13 cellular contexts compared by ENCODE assay signal in the genomic region with DNA sequence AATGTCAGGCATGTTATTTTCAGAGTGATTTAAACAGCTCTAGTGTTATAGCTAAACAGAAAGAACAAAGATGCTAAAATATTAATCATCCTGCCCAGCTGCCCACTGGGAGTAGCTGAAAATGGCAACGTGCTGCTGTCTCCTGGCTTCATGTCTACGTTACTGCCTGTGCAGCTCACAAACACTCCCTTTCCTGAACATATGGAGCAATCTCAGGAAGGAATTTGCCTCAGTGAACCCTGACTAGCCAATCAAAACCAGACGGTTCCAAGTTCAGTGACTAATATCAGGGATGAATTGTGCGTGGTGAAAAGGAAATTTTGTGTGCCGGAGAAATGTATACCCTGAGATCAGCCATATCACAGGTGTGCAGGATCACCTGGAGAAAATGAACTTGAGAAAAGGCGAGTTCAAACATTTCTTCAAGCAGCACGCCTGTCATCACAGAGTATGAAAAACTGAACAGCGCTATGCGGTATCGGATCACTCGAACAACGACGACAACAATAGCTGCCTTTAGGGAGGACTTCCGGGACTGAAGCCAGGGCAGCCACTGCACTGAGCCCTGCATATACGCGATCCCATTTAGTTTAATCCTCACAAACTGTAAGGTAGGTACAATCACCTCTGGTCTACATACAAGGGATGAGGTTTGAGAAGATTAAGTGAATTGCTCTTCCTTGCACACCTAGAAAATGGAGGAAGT.
A peak's percentile ranks its signal among the peaks of the same experiment; 100 is the strongest.
DNase-seq lines count a peak whose midpoint lies in the region; ATAC-seq lines count a peak whose summit lies in the region.
"Had no signal": no experiment of that assay in that cellular context is flagged by ENCODE, and none has a peak within 500 bp of the region (broad histone marks: within the 10 kb centered on the region; RNA-seq: fewer than 3 reads in every experiment).

No MANE protein-coding gene starts in this region.

- in situ Hi-C loops in GM23248 (cut with MboI): no loop called here

- no peak for ATAC-seq in HG03045 (IDR thresholded peaks at IDR 0.05; ENCODE audit: unreplicated experiment)
- ATAC-seq: HCT116 had no signal

- H3K79me2 ChIP-seq in GM23248 (ENCODE audit: insufficient read depth): no peaks in the 10 kb centered on the region

- peaks cover 6% of the 10 kb centered on the region for H3K4me1 ChIP-seq in GM23248 (ENCODE audit: insufficient read depth)

- DNase-seq in AG08396 (ENCODE audit: low spot score): peak; percentile 16
- DNase-seq in GM23248: peak; percentile 84
- DNase-seq in dermis microvascular lymphatic vessel endothelial cell (ENCODE audit: low read depth in 2 of 2): peak; percentile 78 to 89
- peak; percentile 31 for DNase-seq in medulla oblongata (ENCODE audit: extremely low spot score)
- no peak for DNase-seq in MG63
- no peak for DNase-seq in ureter (ENCODE audit: low spot score)
- no peak for DNase-seq in KG1 (lab: John Stamatoyannopoulos, UW)
- DNase-seq: left cardiac atrium; stimulated activated CD4-positive, alpha-beta T cell treated with anti-CD3 and anti-CD28 coated beads, Interleukin-15, amount 100 ng/mL, for 24 hours; stimulated activated CD8-positive, alpha-beta memory T cell treated with anti-CD3 and anti-CD28 coated beads, Interleukin-4, amount 100 ng/mL, for 48 hours had no signal

- H2AFZ ChIP-seq in GM23248: peak overlapping the region; percentile 60

- no peaks in the 10 kb centered on the region for H3K9me2 ChIP-seq in GM23248 (ENCODE audit: insufficient read depth)

- peak overlapping the region; percentile 55 for H3K27ac ChIP-seq in GM23248
- H3K27ac ChIP-seq: neutrophil had no signal

- H3K9ac ChIP-seq in GM23248: peak overlapping the region; percentile 47

- H3K4me2 ChIP-seq in GM23248 (ENCODE audit: unreplicated experiment): peak overlapping the region; percentile 51

- 41 to 46% methylated on average over 16 of the region's 16 CpGs for WGBS in GM23248 (ENCODE audit: low coverage in 1 of 2, low lambda C conversion rate in 2 of 2, missing lambda C conversion rate in 2 of 2), 2 experiments

- H3K4me3 ChIP-seq in GM23248 (peak overlapping the region; percentile 39), MG63 (no peak overlapping the region)

- H3K9me3 ChIP-seq in GM23248 (ENCODE audit: low read depth) (no peaks in the 10 kb centered on the region), MG63 (no peaks in the 10 kb centered on the region)
- H3K9me3 ChIP-seq: neutrophil had no signal

- H3K27me3 ChIP-seq in GM23248 (replicated peaks; ENCODE audit: insufficient read depth) (no peaks in the 10 kb centered on the region), MG63 (no peaks in the 10 kb centered on the region)
- H3K27me3 ChIP-seq: neutrophil had no signal

- peaks cover 17% of the 10 kb centered on the region; the same call in 1 of the 2 replicates for H3F3A ChIP-seq in GM23248 (ENCODE audit: insufficient read depth)

- no peaks in the 10 kb centered on the region for H4K20me1 ChIP-seq in GM23248 (ENCODE audit: insufficient read depth)

- no peaks in the 10 kb centered on the region for H3K36me3 ChIP-seq in GM23248 (ENCODE audit: low read depth)
- no peaks in the 10 kb centered on the region for H3K36me3 ChIP-seq in MG63
- H3K36me3 ChIP-seq: neutrophil had no signal

Comparison
In these comparisons a context has a peak if more than half of its experiments do, and no peak if none do; other contexts are left out.
1. DNase-seq: peak in AG08396 (single experiment), GM23248 (single experiment), dermis microvascular lymphatic vessel endothelial cell (2 of 2) and medulla oblongata (single experiment); none in MG63 (single experiment), ureter (single experiment) and KG1 (single experiment).